Comparison of ENCODE assay signal across 1 cellular context in the genomic region with DNA sequence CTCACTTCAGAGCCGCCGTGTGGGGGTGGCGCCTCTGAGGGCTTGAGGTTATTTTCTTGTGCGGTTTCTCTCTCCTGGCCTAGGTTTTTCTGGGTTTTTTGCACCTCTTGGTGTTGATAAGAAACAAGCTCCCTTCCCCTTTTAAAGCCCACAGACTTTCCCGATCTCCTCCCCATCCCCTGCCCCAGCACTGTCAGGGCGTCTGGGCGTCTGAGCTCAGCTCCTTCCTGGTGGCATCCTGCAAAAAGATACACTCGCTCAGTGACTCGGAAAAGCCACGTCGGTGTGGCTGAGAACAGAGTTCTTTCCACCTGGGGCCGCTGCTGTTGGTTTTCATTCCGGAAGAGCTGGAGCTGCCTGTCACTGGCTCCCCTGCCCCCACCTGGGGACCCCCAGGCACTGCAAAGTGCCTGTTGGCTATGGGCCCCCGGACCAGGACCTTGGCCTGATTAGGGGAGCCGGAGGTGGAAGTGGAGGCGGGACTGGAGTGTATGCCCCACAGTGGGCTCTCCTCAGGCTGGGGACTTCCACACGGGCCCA.
TF ChIP-seq lines count a peak whose summit lies in the region.

No MANE protein-coding gene starts in this region.

TF ChIP-seq in SK-N-SH, 30 proteins besides CTCF, POLR2A, EP300 and RAD21:
- TF ChIP-seq MEF2A (IDR thresholded peaks at IDR 0.05; ENCODE audit: borderline replicate concordance, low read depth), result no peak
- TF ChIP-seq, protein P1, sequence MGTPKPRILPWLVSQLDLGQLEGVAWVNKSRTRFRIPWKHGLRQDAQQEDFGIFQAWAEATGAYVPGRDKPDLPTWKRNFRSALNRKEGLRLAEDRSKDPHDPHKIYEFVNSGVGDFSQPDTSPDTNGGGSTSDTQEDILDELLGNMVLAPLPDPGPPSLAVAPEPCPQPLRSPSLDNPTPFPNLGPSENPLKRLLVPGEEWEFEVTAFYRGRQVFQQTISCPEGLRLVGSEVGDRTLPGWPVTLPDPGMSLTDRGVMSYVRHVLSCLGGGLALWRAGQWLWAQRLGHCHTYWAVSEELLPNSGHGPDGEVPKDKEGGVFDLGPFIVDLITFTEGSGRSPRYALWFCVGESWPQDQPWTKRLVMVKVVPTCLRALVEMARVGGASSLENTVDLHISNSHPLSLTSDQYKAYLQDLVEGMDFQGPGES (IDR thresholded peaks at IDR 0.05; ENCODE audit: low read depth, low read length), result no peak
- no peak for TF ChIP-seq JUND (IDR thresholded peaks at IDR 0.05)
- no peak for TF ChIP-seq FOXJ3 (CRISPR knock-in tag; IDR thresholded peaks at IDR 0.05)
- TF ChIP-seq SIN3A (IDR thresholded peaks at IDR 0.05; ENCODE audit: borderline replicate concordance, low read depth, low read length), result no peak
- no peak for TF ChIP-seq RFX5 (IDR thresholded peaks at IDR 0.05; ENCODE audit: low read length)
- TF ChIP-seq, protein P2, sequence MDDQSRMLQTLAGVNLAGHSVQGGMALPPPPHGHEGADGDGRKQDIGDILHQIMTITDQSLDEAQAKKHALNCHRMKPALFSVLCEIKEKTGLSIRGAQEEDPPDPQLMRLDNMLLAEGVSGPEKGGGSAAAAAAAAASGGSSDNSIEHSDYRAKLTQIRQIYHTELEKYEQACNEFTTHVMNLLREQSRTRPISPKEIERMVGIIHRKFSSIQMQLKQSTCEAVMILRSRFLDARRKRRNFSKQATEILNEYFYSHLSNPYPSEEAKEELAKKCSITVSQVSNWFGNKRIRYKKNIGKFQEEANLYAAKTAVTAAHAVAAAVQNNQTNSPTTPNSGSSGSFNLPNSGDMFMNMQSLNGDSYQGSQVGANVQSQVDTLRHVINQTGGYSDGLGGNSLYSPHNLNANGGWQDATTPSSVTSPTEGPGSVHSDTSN (IDR thresholded peaks at IDR 0.05), result no peak
- no peak for TF ChIP-seq REST (IDR thresholded peaks at IDR 0.05; ENCODE audit: low read depth, low read length)
- no peak for TF ChIP-seq FOSL2 (IDR thresholded peaks at IDR 0.05; ENCODE audit: borderline replicate concordance, low read depth)
- no peak for TF ChIP-seq RXRA (IDR thresholded peaks at IDR 0.05; ENCODE audit: borderline replicate concordance, low read depth)
- TF ChIP-seq RCOR1 (IDR thresholded peaks at IDR 0.05; ENCODE audit: low read length), result no peak
- no peak for TF ChIP-seq POLR2AphosphoS5 (IDR thresholded peaks at IDR 0.05; ENCODE audit: low read depth, low read length)
- no peak for TF ChIP-seq TAF1 (IDR thresholded peaks at IDR 0.05; ENCODE audit: borderline replicate concordance, low read depth, low read length)
- TF ChIP-seq ZBTB33 (IDR thresholded peaks at IDR 0.05; ENCODE audit: borderline replicate concordance, low read depth), result no peak
- TF ChIP-seq, protein P3, sequence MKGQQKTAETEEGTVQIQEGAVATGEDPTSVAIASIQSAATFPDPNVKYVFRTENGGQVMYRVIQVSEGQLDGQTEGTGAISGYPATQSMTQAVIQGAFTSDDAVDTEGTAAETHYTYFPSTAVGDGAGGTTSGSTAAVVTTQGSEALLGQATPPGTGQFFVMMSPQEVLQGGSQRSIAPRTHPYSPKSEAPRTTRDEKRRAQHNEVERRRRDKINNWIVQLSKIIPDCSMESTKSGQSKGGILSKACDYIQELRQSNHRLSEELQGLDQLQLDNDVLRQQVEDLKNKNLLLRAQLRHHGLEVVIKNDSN (IDR thresholded peaks at IDR 0.05; ENCODE audit: borderline replicate concordance, low read depth), result no peak
- TF ChIP-seq ELF1 (IDR thresholded peaks at IDR 0.05), result no peak
- TF ChIP-seq CHD2 (IDR thresholded peaks at IDR 0.05; ENCODE audit: low read length, partially characterized antibody), result no peak
- no peak for TF ChIP-seq GATA2 (CRISPR knock-in tag; IDR thresholded peaks at IDR 0.05)
